ENCODE assay signal across 14 cellular contexts in the genomic region with DNA sequence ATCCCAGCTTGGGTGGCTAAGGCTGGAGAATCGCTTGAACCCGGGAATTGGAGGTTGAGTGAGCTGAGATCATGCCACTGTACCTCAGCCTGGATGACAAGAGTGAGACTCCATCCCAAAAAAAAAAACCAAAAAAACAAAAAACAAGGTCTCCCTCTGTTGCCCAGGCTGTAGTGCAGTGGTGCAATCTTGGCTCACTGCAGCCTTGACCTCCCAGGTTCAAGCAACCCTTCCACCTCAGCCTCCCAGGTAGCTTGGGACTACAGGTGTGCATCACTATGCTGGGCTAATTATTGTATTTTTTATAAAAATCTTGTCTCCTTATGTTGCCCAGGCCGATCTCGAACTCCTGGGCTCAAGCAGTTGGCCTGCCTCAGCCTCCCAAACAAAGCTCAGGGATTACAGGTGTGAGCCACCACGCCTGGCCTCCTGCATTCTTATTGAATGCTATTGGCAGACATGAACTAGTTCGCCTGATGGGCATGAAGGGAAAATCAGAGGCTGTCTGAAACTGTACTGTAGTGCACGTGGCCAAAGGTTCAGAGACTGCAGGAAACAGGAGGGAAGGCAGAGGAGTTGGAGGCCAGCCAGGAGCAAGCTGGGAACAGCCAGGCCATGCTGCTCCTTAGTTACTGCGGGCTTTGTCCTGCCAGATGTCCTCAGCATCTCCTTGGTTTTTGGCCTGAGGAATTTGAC. TPM values are rescaled to one million over a fixed set of nuclear protein-coding genes. Genes with fewer than 3 reads are reported as not detected.
DNase-seq lines count a peak whose midpoint lies in the region; ATAC-seq, FAIRE-seq and TF ChIP-seq lines count a peak whose summit lies in the region.
"Had no signal": no experiment of that assay in that cellular context is flagged by ENCODE, and none has a peak within 500 bp of the region (broad histone marks: within the 10 kb centered on the region; RNA-seq: fewer than 3 reads in every experiment).

No MANE protein-coding gene starts in this region.

- peak; percentile 46 for FAIRE-seq in HepG2 (lab: Jason Lieb, UNC)
- FAIRE-seq: GM12878 had no signal

- H3K79me2 ChIP-seq in HepG2 (ENCODE audit: insufficient read depth, low read length) = no peaks in the 10 kb centered on the region

- H3K4me3 ChIP-seq in HepG2 (replicated peaks in 1 of 3; ENCODE audit: insufficient read depth in 1 of 3, low read depth in 2 of 3, low read length in 3 of 3) (no peak overlapping the region), endodermal cell (ENCODE audit: low read length) (no peak overlapping the region)
- H3K4me3 ChIP-seq: GM12878 had no signal

- WGBS in HepG2 (ENCODE audit: low lambda C conversion rate) = 48% methylated on average over 8 of the region's 8 CpGs
- WGBS in endodermal cell (ENCODE audit: insufficient coverage in 1 of 2, insufficient read length in 1 of 2), 2 experiments = 92 to 98% methylated on average over 6 to 8 of the region's 8 CpGs

- no peak overlapping the region for H2AFZ ChIP-seq in HepG2 (ENCODE audit: low read length)

- peak; percentile 81 for ATAC-seq in HepG2
- no peak for ATAC-seq in HG02840 (IDR thresholded peaks at IDR 0.05; ENCODE audit: low FRiP score, unreplicated experiment)
- no peak for ATAC-seq in sciatic nerve
- ATAC-seq: GM12878 had no signal

- no peaks in the 10 kb centered on the region for H3K36me3 ChIP-seq in HepG2 (replicated peaks in 1 of 2; ENCODE audit: control insufficient read depth in 1 of 2, insufficient read depth in 2 of 2, low read length in 2 of 2)
- no peaks in the 10 kb centered on the region for H3K36me3 ChIP-seq in endodermal cell (ENCODE audit: control insufficient read depth, insufficient read depth, low read length)

- TF ChIP-seq EP300 in Ishikawa (IDR thresholded peaks at IDR 0.05; ENCODE audit: borderline replicate concordance) (no peak), HepG2 (IDR thresholded peaks at IDR 0.05; ENCODE audit: low read depth in 2 of 2, low read length in 2 of 2) (0 out of 4 replicates have a peak, but pooled peaks of 1 of the 2 experiments have one; percentile 16), HepG2 (CRISPR knock-in tag; IDR thresholded peaks at IDR 0.05; ENCODE audit: borderline replicate concordance) (no peak)

- H3K9me3 Mint-ChIP-seq in endodermal cell = no peaks in the 10 kb centered on the region
- H3K9me3 Mint-ChIP-seq: activated B cell treated with CpG ODN at 0.5 μM for 24 hours; CD4-positive, alpha-beta T cell; nephron progenitor cell had no signal

- H4K20me1 ChIP-seq in HepG2 (ENCODE audit: insufficient read depth, low read length) = no peaks in the 10 kb centered on the region

- H3K9ac ChIP-seq in HepG2 (ENCODE audit: insufficient read depth, low read depth, low read length) (no peak overlapping the region), endodermal cell (ENCODE audit: extremely low read depth, low read length, poor library complexity, severe bottlenecking) (no peak overlapping the region)

- no peaks in the 10 kb centered on the region for H3K27me3 Mint-ChIP-seq in endodermal cell (ENCODE audit: insufficient read depth)
- H3K27me3 Mint-ChIP-seq: activated B cell treated with CpG ODN at 0.5 μM for 24 hours; CD4-positive, alpha-beta T cell had no signal

- H3K4me1 ChIP-seq in HepG2 (ENCODE audit: insufficient read depth, low read length) = peaks cover 43% of the 10 kb centered on the region
- no peaks in the 10 kb centered on the region for H3K4me1 ChIP-seq in endodermal cell (ENCODE audit: control insufficient read depth, insufficient read depth, low read length)

- in situ Hi-C loops in HepG2 (cut with HindIII; ENCODE audit: extremely low pct_ligation_motif_present, low pct_unique_long_range_greater_than_20kb) = no loop called here

- H3K4me3 Mint-ChIP-seq in endodermal cell = no peak overlapping the region
- H3K4me3 Mint-ChIP-seq: activated B cell treated with CpG ODN at 0.5 μM for 24 hours; CD4-positive, alpha-beta T cell; nephron progenitor cell had no signal

- CTCF ChIA-PET in HepG2 (lab: Yijun Ruan, JAX; ENCODE audit: low intra/inter-chr PET ratio, low total read pairs) = no interaction called here

- no TSS peak for BruUV-seq in HepG2 (replicated peaks; lab: Mats Ljungman, UMichigan)

- TF ChIP-seq CTCF in HepG2 (CRISPR knock-in tag; IDR thresholded peaks at IDR 0.05) (no peak), endodermal cell (conservative IDR thresholded peaks at IDR 0.05) (no peak)

- peak overlapping the region; percentile 42; the same call in 1 of the 2 replicates for H3K4me2 ChIP-seq in HepG2 (ENCODE audit: low read depth, low read length)

- TF ChIP-seq RAD21 in Ishikawa (IDR thresholded peaks at IDR 0.05; ENCODE audit: low read depth) (no peak), HepG2 (CRISPR knock-in tag; IDR thresholded peaks at IDR 0.05) (no peak)

- peaks cover 6% of the 10 kb centered on the region for H3K4me1 Mint-ChIP-seq in endodermal cell

- DNase-seq in C1 segment of cervical spinal cord (lab: John Stamatoyannopoulos, UW) (peak in 10 of 14 donors; percentile 5 to 91 (median 46)), cerebellar nuclear complex (lab: John Stamatoyannopoulos, UW) (peak; percentile 16 to 77), HepG2 (ENCODE audit: low spot score) (peak; percentile 49), endodermal cell (no peak), NCI-H1048 (lab: John Stamatoyannopoulos, UW) (no peak), sciatic nerve (ENCODE audit: low spot score) (no peak)
- DNase-seq: activated B cell treated with CpG ODN at 0.5 μM for 24 hours; activated effector memory CD4-positive, alpha-beta T cell treated with Interleukin-2 at 50 U/mL for 16 hours; CD4-positive, alpha-beta T cell; nephron progenitor cell; stimulated activated naive CD4-positive, alpha-beta T cell treated with Interleukin-2 at 50 U/mL for 16 hours had no signal

- H3K9me3 ChIP-seq in HepG2 (ENCODE audit: low read length) (no peaks in the 10 kb centered on the region), endodermal cell (ENCODE audit: control insufficient read depth, low read length) (no peaks in the 10 kb centered on the region)

- H3K36me3 Mint-ChIP-seq in endodermal cell (ENCODE audit: low read depth) = no peaks in the 10 kb centered on the region

- H3K27ac Mint-ChIP-seq in endodermal cell = no peak overlapping the region
- H3K27ac Mint-ChIP-seq: activated B cell treated with CpG ODN at 0.5 μM for 24 hours; CD4-positive, alpha-beta T cell; nephron progenitor cell had no signal

- no peak overlapping the region for H3K27ac ChIP-seq in HepG2 (ENCODE audit: extremely low read length, insufficient read depth, low read length)
- H3K27ac ChIP-seq in endodermal cell (ENCODE audit: low read depth, low read length) = no peak overlapping the region

- H3K27me3 ChIP-seq in HepG2 (ENCODE audit: control insufficient read depth in 1 of 2, insufficient read depth in 2 of 2, low read length in 2 of 2) = no peaks in the 10 kb centered on the region
- no peaks in the 10 kb centered on the region for H3K27me3 ChIP-seq in endodermal cell (ENCODE audit: control insufficient read depth, insufficient read depth, low read length, poor library complexity, severe bottlenecking)

- POLR2A ChIA-PET in HepG2 (lab: Yijun Ruan, JAX) = interaction anchor here (2.4 kb wide), 1 partner anchor 16 kb away, joined by 19 read pairs; the partner anchor contains the start of gene ASXL2

- intact Hi-C loops in HepG2 (cut with micrococcal nuclease; ENCODE audit: unreplicated experiment) = no loop called here
- intact Hi-C loops in sciatic nerve (cut with DNase I) = no loop called here

- no peak for TF ChIP-seq POLR2A in HepG2 (IDR thresholded peaks at IDR 0.05; ENCODE audit: insufficient read depth in 1 of 2, low read depth in 2 of 2, low read length in 2 of 2)

TF ChIP-seq in Ishikawa, 13 proteins besides CTCF, POLR2A, EP300 and RAD21 (continues in another document):
- peak; percentile 26 for TF ChIP-seq USF1 (IDR thresholded peaks at IDR 0.05)

TF ChIP-seq in HepG2, 621 proteins besides CTCF, POLR2A, EP300 and RAD21 (continues in another document):
- TF ChIP-seq JARID2 (CRISPR knock-in tag; IDR thresholded peaks at IDR 0.05; ENCODE audit: insufficient replicate concordance) (no peak), DR1 (CRISPR knock-in tag; IDR thresholded peaks at IDR 0.05) (no peak), MAFF (IDR thresholded peaks at IDR 0.05; ENCODE audit: low read depth, low read length) (no peak)

RNA-seq across cellular contexts. Expression of gene ASXL2, which starts 16.0 kb away (rescaled TPM):
- total RNA-seq in HepG2 (2016; rRNA removed; fragmentation: Illumina TruSeq; extraction: Trizol) = 12.1 and 20.6 TPM in 2 replicates
- 10.5 and 13.0 TPM in 2 replicates for total RNA-seq in HepG2 (2016; cell fraction: cytosol; rRNA removed; fragmentation: Illumina TruSeq; extraction: Trizol; ENCODE audit: low read depth)
- total RNA-seq in HepG2 (2016; cell fraction: insoluble cytoplasmic fraction; rRNA removed; fragmentation: Illumina TruSeq; extraction: Trizol) = 11.7 and 17.6 TPM in 2 replicates
- total RNA-seq in HepG2 (2016; cell fraction: membrane; rRNA removed; fragmentation: Illumina TruSeq; extraction: Trizol) = 6.6 and 10.3 TPM in 2 replicates
- total RNA-seq in HepG2 (2016; cell fraction: nucleus; rRNA removed; fragmentation: Illumina TruSeq; extraction: Trizol) = 17.4 and 19.6 TPM in 2 replicates
- 15.3 and 19.2 TPM in 2 replicates for polyA plus RNA-seq in HepG2 (2011; rRNA removed)
- 9.0 and 11.6 TPM in 2 replicates for polyA plus RNA-seq in HepG2 (2011; cell fraction: cytosol; rRNA removed)
- polyA plus RNA-seq in HepG2 (2011; cell fraction: nucleus; rRNA removed) = 13.3 and 14.0 TPM in 2 replicates
- polyA plus RNA-seq in HepG2 (2012) = 14.6 and 15.3 TPM in 2 replicates
- 0.40 and 0.42 TPM in 2 replicates for polyA plus RNA-seq in HepG2 (2016; cell fraction: cytosol; fragmentation: Illumina TruSeq; extraction: Trizol; ENCODE audit: low read depth)
- polyA plus RNA-seq in HepG2 (2016; cell fraction: insoluble cytoplasmic fraction; fragmentation: Illumina TruSeq; extraction: Trizol; ENCODE audit: low read depth) = 12.3 and 15.6 TPM in 2 replicates
- polyA plus RNA-seq in HepG2 (2016; cell fraction: membrane; fragmentation: Illumina TruSeq; extraction: Trizol; ENCODE audit: low read depth) = 1.3 and 1.6 TPM in 2 replicates
- polyA plus RNA-seq in HepG2 (2016; cell fraction: nucleus; fragmentation: Illumina TruSeq; extraction: Trizol; ENCODE audit: insufficient read depth, low read depth) = 17.3 and 20.1 TPM in 2 replicates
- polyA minus RNA-seq in HepG2 (2011; rRNA and poly(A)+ RNA removed; ENCODE audit: low replicate concordance) = 21.4 and 25.2 TPM in 2 replicates
- 22.2 and 26.1 TPM in 2 replicates for polyA minus RNA-seq in HepG2 (2011; cell fraction: cytosol; rRNA and poly(A)+ RNA removed)
- 39.1 and 42.6 TPM in 2 replicates for polyA minus RNA-seq in HepG2 (2011; cell fraction: nucleus; rRNA and poly(A)+ RNA removed)
- 10 to 100 TPM; 33.2 to 41.7 TPM for total RNA-seq in endodermal cell
- polyA plus RNA-seq in endodermal cell (2013, experiment 1 of 2) = 9.5 TPM
- 10.1 TPM for polyA plus RNA-seq in endodermal cell (2013, experiment 2 of 2)
- total RNA-seq in sciatic nerve = 41.2 TPM

Comparison
In these comparisons a context has a peak if more than half of its experiments do, and no peak if none do; other contexts are left out.
1. DNase-seq: peak in C1 segment of cervical spinal cord (10 of 14), cerebellar nuclear complex (2 of 2) and HepG2 (single experiment); none in endodermal cell (single experiment), NCI-H1048 (single experiment) and sciatic nerve (single experiment).